ENCODE assay signal across 8 cellular contexts in the genomic region with DNA sequence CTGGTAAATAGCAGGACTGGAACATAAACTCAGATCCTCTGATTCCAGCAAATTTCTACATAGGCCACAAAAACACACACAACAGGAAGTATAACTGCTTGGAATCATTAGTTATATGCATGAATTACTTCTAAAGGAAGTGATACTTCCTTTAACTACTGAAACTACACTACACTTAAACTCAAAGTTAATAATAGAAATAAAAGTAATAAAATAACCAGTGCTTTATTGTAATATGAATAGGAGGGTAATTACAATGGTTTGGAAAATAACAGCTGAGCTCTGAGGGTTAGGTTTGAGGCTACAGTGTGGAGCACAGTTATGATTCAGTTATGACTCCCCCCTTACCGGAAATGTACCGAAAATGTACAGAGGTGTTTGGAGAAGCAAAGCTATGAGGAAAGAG. TPM values are rescaled to one million over a fixed set of nuclear protein-coding genes. Genes with fewer than 3 reads are reported as not detected.
DNase-seq lines count a peak whose midpoint lies in the region; ATAC-seq and TF ChIP-seq lines count a peak whose summit lies in the region.

No MANE protein-coding gene starts in this region.

- no peak for DNase-seq in left lung
- DNase-seq in retina: no peak
- DNase-seq in psoas muscle: no peak
- no peak for DNase-seq in DMS79 (lab: John Stamatoyannopoulos, UW)
- DNase-seq in putamen (ENCODE audit: low spot score): no peak

- H3K9me3 ChIP-seq in left lung (no peaks in the 10 kb centered on the region), psoas muscle (no peaks in the 10 kb centered on the region)

- no peaks in the 10 kb centered on the region for H3K27me3 ChIP-seq in left lung
- H3K27me3 ChIP-seq in psoas muscle (ENCODE audit: insufficient read depth in 3 of 3, low read length in 2 of 3): no peaks in the 10 kb centered on the region

- no peaks in the 10 kb centered on the region for H3K36me3 ChIP-seq in left lung
- H3K36me3 ChIP-seq in psoas muscle (ENCODE audit: insufficient read depth in 1 of 2, low read depth in 1 of 2): no peaks in the 10 kb centered on the region

- H3K4me3 ChIP-seq in left lung (no peak overlapping the region), psoas muscle (no peak overlapping the region)

- H3K27ac ChIP-seq in left lung (peak overlapping the region; percentile 29 to 68), psoas muscle (no peak overlapping the region)

- TF ChIP-seq CTCF in left lung (IDR thresholded peaks at IDR 0.05) (no peak), psoas muscle (IDR thresholded peaks at IDR 0.05) (no peak)

- intact Hi-C loops in left lung (cut with DNase I): no loop called here
- intact Hi-C loops in psoas muscle (cut with DNase I): no loop called here

- H3K4me1 ChIP-seq in left lung (peaks cover 0 to 22% of the 10 kb centered on the region in 2 donors), psoas muscle (peaks cover 3% of the 10 kb centered on the region)

- ATAC-seq in GM18517 (IDR thresholded peaks at IDR 0.05; ENCODE audit: unreplicated experiment): peak; percentile 91
- peak; percentile 83 for ATAC-seq in GM21529 (IDR thresholded peaks at IDR 0.05; ENCODE audit: unreplicated experiment)
- peak; percentile 82 for ATAC-seq in HG03520 (IDR thresholded peaks at IDR 0.05; ENCODE audit: unreplicated experiment)
- no peak for ATAC-seq in left lung
- ATAC-seq in psoas muscle: no peak

- WGBS in psoas muscle, 3 donors: 66 to 71% (median 71%) methylated on average over 2 of the region's 2 CpGs

RNA-seq across cellular contexts. Expression of a gene that starts 18.5 kb away (rescaled TPM):
- total RNA-seq in left lung: 10 to 100 TPM; 24.4 to 24.9 TPM
- total RNA-seq in psoas muscle: 10 to 100 TPM in 2 of 4 donors, 1 to 10 TPM in 2; 8.1 to 13.9 (median 10.7) TPM
- polyA plus RNA-seq in psoas muscle: 10 to 100 TPM in 1 of 3 donors, 1 to 10 TPM in 2; 5.8 to 12.6 (median 8.0) TPM

RNA-seq across cellular contexts. Expression of a gene that starts 26.4 kb away (rescaled TPM):
- total RNA-seq in left lung (10 to 100 TPM; 63.5 to 89.6 TPM), psoas muscle (10 to 100 TPM; 26.9 to 44.7 (median 31.2) TPM)
- 10 to 100 TPM; 16.0 to 23.4 (median 16.8) TPM for polyA plus RNA-seq in psoas muscle

Comparison
In these comparisons a context has a peak if more than half of its experiments do, and no peak if none do; other contexts are left out.
1. ATAC-seq: peak in GM18517 (single experiment), GM21529 (single experiment) and HG03520 (single experiment); none in left lung (single experiment) and psoas muscle (0 of 4).